In the genomic region with DNA sequence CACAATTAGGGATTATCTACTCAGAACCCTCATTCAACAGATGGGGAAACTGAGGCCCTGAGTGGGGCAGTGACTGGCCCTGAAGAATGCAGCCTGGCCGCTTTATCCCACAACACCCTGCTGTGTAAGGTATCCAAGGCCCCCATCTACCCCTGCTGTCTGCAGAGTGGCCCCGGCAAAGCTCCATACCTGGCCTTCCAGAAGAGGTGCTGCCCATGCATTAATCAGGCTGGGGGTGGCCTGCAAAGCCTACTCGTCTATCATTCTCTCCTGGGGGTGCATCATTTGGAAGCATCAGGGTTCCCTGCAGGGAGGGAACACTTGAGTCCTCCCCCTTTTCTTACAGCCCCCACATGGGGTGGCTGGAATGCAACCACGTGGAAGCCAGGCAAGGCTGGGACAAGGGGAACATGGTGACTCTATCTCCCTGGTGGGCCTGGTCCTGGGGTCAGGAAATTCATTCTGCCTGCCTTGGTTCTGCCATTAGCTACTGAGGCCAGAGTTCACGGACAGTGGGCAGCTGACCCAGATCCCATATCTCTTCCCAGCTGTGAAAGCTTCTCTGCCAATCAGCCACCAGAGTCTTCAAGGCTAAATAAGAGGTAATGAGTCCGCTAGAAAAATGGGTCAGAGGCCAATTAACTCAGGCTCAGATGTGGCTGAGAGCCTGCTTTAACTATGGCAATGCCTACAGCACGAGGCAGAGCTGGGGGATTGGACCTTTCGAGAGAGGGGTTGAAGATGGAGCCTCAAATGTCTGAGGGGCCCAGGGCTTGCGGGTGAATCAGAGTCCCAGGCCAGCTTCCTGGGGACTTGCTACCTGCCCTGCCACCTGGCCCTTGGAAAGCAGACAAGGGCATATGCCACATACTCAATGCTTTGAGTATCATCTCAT, we compare ENCODE assay signal across 1 cellular context.
TF ChIP-seq lines count a peak whose summit lies in the region.

No MANE protein-coding gene starts in this region.

TF ChIP-seq in IMR-90, 13 proteins besides CTCF, POLR2A, EP300 and RAD21:
- TF ChIP-seq RFX5 (IDR thresholded peaks at IDR 0.05; ENCODE audit: low read depth, low read length) (no peak), CHD1 (IDR thresholded peaks at IDR 0.05; ENCODE audit: low read depth, low read length) (no peak)
TF ChIP-seq in IMR-90: peak in this region for 0.
